12 cellular contexts compared by ENCODE assay signal in the genomic region with DNA sequence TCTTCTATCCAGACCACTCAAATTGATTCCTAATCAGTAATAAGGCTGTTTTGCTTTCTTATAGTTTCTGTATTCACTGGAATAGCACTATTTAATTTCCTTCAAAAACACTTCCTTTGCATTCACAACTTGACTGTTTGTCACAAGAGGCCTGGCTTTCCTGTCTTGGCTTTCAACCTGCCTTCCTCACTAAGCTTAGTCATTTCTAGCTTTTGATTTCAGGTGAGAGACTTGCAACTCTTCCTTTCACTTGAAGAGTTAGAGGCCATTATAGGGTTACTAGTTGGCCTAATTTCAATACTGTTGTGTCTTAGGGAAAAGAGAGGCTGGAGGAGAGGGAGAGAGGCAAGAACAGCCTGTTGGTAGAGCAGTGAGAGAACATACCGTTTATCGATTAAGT. TPM values are rescaled to one million over a fixed set of nuclear protein-coding genes. Genes with fewer than 3 reads are reported as not detected.
A peak's percentile ranks its signal among the peaks of the same experiment; 100 is the strongest.
DNase-seq lines count a peak whose midpoint lies in the region; ATAC-seq and TF ChIP-seq lines count a peak whose summit lies in the region.
"Had no signal": no experiment of that assay in that cellular context is flagged by ENCODE, and none has a peak within 500 bp of the region (broad histone marks: within the 10 kb centered on the region; RNA-seq: fewer than 3 reads in every experiment).

No MANE protein-coding gene starts in this region.

- H3K9me3 Mint-ChIP-seq in WTC11 (peaks cover 4% of the 10 kb centered on the region; the same call in 1 of the 2 replicates), HFFc6 (no peaks in the 10 kb centered on the region), T-cell (no peaks in the 10 kb centered on the region)
- H3K9me3 Mint-ChIP-seq: CD8-positive, alpha-beta memory T cell; GM23338 had no signal

- no peak overlapping the region for H3K4me3 Mint-ChIP-seq in WTC11
- no peak overlapping the region for H3K4me3 Mint-ChIP-seq in HFFc6
- H3K4me3 Mint-ChIP-seq in T-cell, result no peak overlapping the region
- H3K4me3 Mint-ChIP-seq: CD8-positive, alpha-beta memory T cell; GM23338 had no signal

- POLR2A ChIA-PET in WTC11 (lab: Charles Lee) (no interaction called here), T-cell (lab: Charles Lee) (no interaction called here)

- H3K36me3 Mint-ChIP-seq in WTC11 (no peaks in the 10 kb centered on the region), HFFc6 (ENCODE audit: low read depth) (peaks cover 11% of the 10 kb centered on the region; the same call in 1 of the 2 replicates), T-cell (no peaks in the 10 kb centered on the region)
- H3K36me3 Mint-ChIP-seq: CD8-positive, alpha-beta memory T cell had no signal

- TF ChIP-seq CTCF in WTC11 (IDR thresholded peaks at IDR 0.05) (no peak), HFFc6 (IDR thresholded peaks at IDR 0.05) (no peak)

- no peak for DNase-seq in WTC11 (ENCODE audit: low spot score)
- DNase-seq in HFFc6, result no peak
- no peak for DNase-seq in T-cell
- DNase-seq in mesenteric fat pad (ENCODE audit: low spot score), result no peak
- DNase-seq: CD8-positive, alpha-beta memory T cell; colonic mucosa; NCI-H510A; stimulated activated CD4-positive, alpha-beta T cell treated with anti-CD3 and anti-CD28 coated beads, Interleukin-4, amount 100 ng/mL, for 24 hours had no signal

- H3K27ac Mint-ChIP-seq in WTC11 (peak overlapping the region; percentile 68; the same call in 1 of the 2 replicates), HFFc6 (no peak overlapping the region), T-cell (no peak overlapping the region)
- H3K27ac Mint-ChIP-seq: GM23338 had no signal

- CTCF ChIA-PET in WTC11 (lab: Charles Lee) (no interaction called here), T-cell (lab: Charles Lee) (interaction anchor here in 1 of 2 donors (0.7 kb wide), 1 partner anchor 51 kb away, joined by 3 read pairs; no protein-coding TSS in a partner anchor)

- H3K4me1 Mint-ChIP-seq in WTC11, result no peaks in the 10 kb centered on the region
- peaks cover 39% of the 10 kb centered on the region for H3K4me1 Mint-ChIP-seq in HFFc6 (ENCODE audit: low read depth)
- H3K4me1 Mint-ChIP-seq in T-cell, result peaks cover 0 to 14% (median 2%) of the 10 kb centered on the region in 3 donors

- ATAC-seq in GM18519 (IDR thresholded peaks at IDR 0.05; ENCODE audit: low FRiP score, unreplicated experiment), result peak; percentile 61
- peak; percentile 67 for ATAC-seq in GM19438 (IDR thresholded peaks at IDR 0.05; ENCODE audit: low read depth, unreplicated experiment)
- ATAC-seq in HG02798 (IDR thresholded peaks at IDR 0.05; ENCODE audit: poor library complexity, unreplicated experiment), result peak; percentile 61
- no peak for ATAC-seq in WTC11
- ATAC-seq in T-cell (replicated peaks in 1 of 4), result no peak
- ATAC-seq: GM23338 had no signal

- no peaks in the 10 kb centered on the region for H3K27me3 Mint-ChIP-seq in WTC11 (ENCODE audit: low read depth)
- H3K27me3 Mint-ChIP-seq in HFFc6 (ENCODE audit: insufficient read depth), result no peaks in the 10 kb centered on the region
- peaks cover 6 to 9% of the 10 kb centered on the region in 2 donors for H3K27me3 Mint-ChIP-seq in T-cell

TF ChIP-seq in WTC11, 78 proteins besides CTCF, POLR2A, EP300 and RAD21:
- TF ChIP-seq NFYB (CRISPR knock-in tag; conservative IDR thresholded peaks at IDR 0.05; ENCODE audit: low read depth) (no peak), FOXK1 (CRISPR knock-in tag; IDR thresholded peaks at IDR 0.05) (no peak), ZNF219 (CRISPR knock-in tag; IDR thresholded peaks at IDR 0.05; ENCODE audit: borderline replicate concordance) (no peak), ETV6 (CRISPR knock-in tag; IDR thresholded peaks at IDR 0.05) (no peak)
- TF ChIP-seq, protein P1, sequence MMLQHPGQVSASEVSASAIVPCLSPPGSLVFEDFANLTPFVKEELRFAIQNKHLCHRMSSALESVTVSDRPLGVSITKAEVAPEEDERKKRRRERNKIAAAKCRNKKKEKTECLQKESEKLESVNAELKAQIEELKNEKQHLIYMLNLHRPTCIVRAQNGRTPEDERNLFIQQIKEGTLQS (CRISPR knock-in tag; conservative IDR thresholded peaks at IDR 0.05), result no peak
- TF ChIP-seq, protein P2, sequence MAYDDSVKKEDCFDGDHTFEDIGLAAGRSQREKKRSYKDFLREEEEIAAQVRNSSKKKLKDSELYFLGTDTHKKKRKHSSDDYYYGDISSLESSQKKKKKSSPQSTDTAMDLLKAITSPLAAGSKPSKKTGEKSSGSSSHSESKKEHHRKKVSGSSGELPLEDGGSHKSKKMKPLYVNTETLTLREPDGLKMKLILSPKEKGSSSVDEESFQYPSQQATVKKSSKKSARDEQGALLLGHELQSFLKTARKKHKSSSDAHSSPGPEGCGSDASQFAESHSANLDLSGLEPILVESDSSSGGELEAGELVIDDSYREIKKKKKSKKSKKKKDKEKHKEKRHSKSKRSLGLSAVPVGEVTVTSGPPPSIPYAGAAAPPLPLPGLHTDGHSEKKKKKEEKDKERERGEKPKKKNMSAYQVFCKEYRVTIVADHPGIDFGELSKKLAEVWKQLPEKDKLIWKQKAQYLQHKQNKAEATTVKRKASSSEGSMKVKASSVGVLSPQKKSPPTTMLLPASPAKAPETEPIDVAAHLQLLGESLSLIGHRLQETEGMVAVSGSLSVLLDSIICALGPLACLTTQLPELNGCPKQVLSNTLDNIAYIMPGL (CRISPR knock-in tag; IDR thresholded peaks at IDR 0.05), result no peak
- TF ChIP-seq, protein P3, sequence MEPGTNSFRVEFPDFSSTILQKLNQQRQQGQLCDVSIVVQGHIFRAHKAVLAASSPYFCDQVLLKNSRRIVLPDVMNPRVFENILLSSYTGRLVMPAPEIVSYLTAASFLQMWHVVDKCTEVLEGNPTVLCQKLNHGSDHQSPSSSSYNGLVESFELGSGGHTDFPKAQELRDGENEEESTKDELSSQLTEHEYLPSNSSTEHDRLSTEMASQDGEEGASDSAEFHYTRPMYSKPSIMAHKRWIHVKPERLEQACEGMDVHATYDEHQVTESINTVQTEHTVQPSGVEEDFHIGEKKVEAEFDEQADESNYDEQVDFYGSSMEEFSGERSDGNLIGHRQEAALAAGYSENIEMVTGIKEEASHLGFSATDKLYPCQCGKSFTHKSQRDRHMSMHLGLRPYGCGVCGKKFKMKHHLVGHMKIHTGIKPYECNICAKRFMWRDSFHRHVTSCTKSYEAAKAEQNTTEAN (CRISPR knock-in tag; IDR thresholded peaks at IDR 0.05), result no peak
- TF ChIP-seq, protein P4, sequence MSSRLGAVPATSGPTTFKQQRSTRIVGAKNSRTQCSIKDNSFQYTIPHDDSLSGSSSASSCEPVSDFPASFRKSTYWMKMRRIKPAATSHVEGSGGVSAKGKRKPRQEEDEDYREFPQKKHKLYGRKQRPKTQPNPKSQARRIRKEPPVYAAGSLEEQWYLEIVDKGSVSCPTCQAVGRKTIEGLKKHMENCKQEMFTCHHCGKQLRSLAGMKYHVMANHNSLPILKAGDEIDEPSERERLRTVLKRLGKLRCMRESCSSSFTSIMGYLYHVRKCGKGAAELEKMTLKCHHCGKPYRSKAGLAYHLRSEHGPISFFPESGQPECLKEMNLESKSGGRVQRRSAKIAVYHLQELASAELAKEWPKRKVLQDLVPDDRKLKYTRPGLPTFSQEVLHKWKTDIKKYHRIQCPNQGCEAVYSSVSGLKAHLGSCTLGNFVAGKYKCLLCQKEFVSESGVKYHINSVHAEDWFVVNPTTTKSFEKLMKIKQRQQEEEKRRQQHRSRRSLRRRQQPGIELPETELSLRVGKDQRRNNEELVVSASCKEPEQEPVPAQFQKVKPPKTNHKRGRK (CRISPR knock-in tag; IDR thresholded peaks at IDR 0.05; ENCODE audit: borderline replicate concordance), result no peak
- TF ChIP-seq, protein P5, sequence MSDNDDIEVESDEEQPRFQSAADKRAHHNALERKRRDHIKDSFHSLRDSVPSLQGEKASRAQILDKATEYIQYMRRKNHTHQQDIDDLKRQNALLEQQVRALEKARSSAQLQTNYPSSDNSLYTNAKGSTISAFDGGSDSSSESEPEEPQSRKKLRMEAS (CRISPR knock-in tag; IDR thresholded peaks at IDR 0.05), result no peak

RNA-seq across cellular contexts. Expression of a gene that starts 47.0 kb away (rescaled TPM):
- total RNA-seq in WTC11 (2021) (30.5 to 35.2 TPM (median 30.8 TPM) in 3 replicates), T-cell (10 to 100 TPM; 17.6 to 28.6 (median 27.3) TPM), mesenteric fat pad (10.8 TPM)
- total RNA-seq in HFFc6 (2021; fragmentation: NEBNext Ultra II Directional; extraction: Animal tissue kit (Norgen Biotek cat#: 25700)), result 10 to 100 TPM; 43.9 to 50.9 (median 47.1) TPM

Comparison
In these comparisons a context has a peak if more than half of its experiments do, and no peak if none do; other contexts are left out.
1. ATAC-seq: peak in GM18519 (single experiment), GM19438 (single experiment) and HG02798 (single experiment); none in WTC11 (single experiment) and T-cell (0 of 4).